8 cellular contexts compared by ENCODE assay signal in the genomic region with DNA sequence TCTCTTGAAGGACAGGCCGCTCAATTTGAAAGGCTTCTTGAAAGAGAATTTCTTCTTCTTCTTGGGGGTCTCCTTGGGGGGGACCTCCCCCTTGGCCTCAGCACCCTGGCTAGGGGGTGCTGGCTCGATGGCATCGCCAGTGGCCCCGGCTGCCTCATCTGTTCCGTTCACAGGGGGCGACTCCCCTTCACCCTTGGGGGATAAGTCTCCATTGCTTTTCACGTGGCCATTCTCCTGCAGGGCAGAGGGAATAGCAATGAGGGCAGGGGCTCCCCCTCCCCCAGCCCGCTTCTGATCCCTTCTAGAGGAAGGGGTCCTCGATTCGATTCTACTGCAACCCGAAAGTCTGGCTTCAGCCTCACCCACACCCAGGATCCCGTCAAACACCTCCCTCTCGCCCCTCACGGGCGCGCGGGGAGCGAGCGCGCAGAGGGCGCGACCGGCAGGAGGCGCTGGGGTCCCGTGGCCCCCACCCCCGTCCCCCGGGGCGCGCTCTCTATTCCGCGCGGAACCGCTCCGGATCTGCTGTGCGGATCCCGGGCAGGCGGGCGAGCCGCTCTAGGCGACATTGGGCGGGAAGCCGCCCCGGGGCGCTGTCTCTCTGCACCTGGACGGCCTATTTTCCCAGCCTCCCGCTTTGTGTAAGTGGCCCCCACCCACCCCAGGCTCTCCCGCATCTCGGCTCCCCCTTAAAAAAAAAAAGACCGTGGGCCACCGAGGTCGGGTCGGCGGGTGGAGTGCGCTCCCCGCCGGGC. TPM values are rescaled to one million over a fixed set of nuclear protein-coding genes. Genes with fewer than 3 reads are reported as not detected.
DNase-seq lines count a peak whose midpoint lies in the region; ATAC-seq, FAIRE-seq and TF ChIP-seq lines count a peak whose summit lies in the region.

No MANE protein-coding gene starts in this region.

- no peak for FAIRE-seq in D721Med (lab: Jason Lieb, UNC)

- peak overlapping the region; percentile 100 for H3K4me3 ChIP-seq in cardiac muscle cell

- no peaks in the 10 kb centered on the region for H3K9me3 ChIP-seq in cardiac muscle cell (ENCODE audit: low read depth)

- peak overlapping the region; percentile 80 for H3K27ac ChIP-seq in cardiac muscle cell

- peaks cover 21% of the 10 kb centered on the region for H3K36me3 ChIP-seq in cardiac muscle cell

- peak; percentile 16 for ATAC-seq in HG02588 (IDR thresholded peaks at IDR 0.05; ENCODE audit: unreplicated experiment)
- ATAC-seq in HG03159 (IDR thresholded peaks at IDR 0.05; ENCODE audit: unreplicated experiment): no peak

- no peaks in the 10 kb centered on the region for H3K27me3 ChIP-seq in cardiac muscle cell

- peaks cover 7% of the 10 kb centered on the region for H3K4me1 ChIP-seq in cardiac muscle cell (ENCODE audit: low read depth)

- DNase-seq in D721Med (ENCODE audit: insufficient read length, low spot score): peak; percentile 41
- peak; percentile 50 for DNase-seq in RKO (ENCODE audit: low spot score)
- DNase-seq in activated naive CD4-positive, alpha-beta T cell (lab: John Stamatoyannopoulos, UW): peak; percentile 24 to 74 (median 40)
- peak; percentile 60 to 70 for DNase-seq in cardiac muscle cell (ENCODE audit: low read depth in 1 of 2, low spot score in 1 of 2)
- DNase-seq in posterior vena cava (ENCODE audit: low spot score): peak; percentile 87
- DNase-seq in kidney glomerular epithelial cell (lab: John Stamatoyannopoulos, UW): no peak

- TF ChIP-seq CTCF in D721Med (IDR thresholded peaks at IDR 0.05; ENCODE audit: insufficient read depth, missing control alignments): peak; percentile 60
- TF ChIP-seq CTCF in cardiac muscle cell (IDR thresholded peaks at IDR 0.05; ENCODE audit: low read depth, low read length): peak; percentile 84

- intact Hi-C loops in posterior vena cava (cut with DNase I): no loop called here

RNA-seq across cellular contexts. Expression of a gene that starts 1.0 kb away (rescaled TPM):
- total RNA-seq in cardiac muscle cell (263 and 317 TPM in 2 replicates), posterior vena cava (10 to 100 TPM; 40.9 to 43.9 TPM)
- 435 and 587 TPM in 2 replicates for polyA plus RNA-seq in cardiac muscle cell

RNA-seq across cellular contexts. Expression of a gene that starts 27.2 kb away (rescaled TPM):
- total RNA-seq in cardiac muscle cell: 8.6 and 12.0 TPM in 2 replicates
- 8.7 and 12.3 TPM in 2 replicates for polyA plus RNA-seq in cardiac muscle cell
- total RNA-seq in posterior vena cava: 1 to 10 TPM; 4.4 to 5.4 TPM

RNA-seq across cellular contexts. Expression of a gene that starts 27.3 kb away (rescaled TPM):
- total RNA-seq in cardiac muscle cell (2.3 and 8.0 TPM in 2 replicates), posterior vena cava (1 to 10 TPM; 2.6 to 3.9 TPM)
- polyA plus RNA-seq in cardiac muscle cell: 4.5 and 4.7 TPM in 2 replicates

RNA-seq across cellular contexts. Expression of a gene that starts 43.2 kb away (rescaled TPM):
- 67.6 and 76.9 TPM in 2 replicates for total RNA-seq in cardiac muscle cell
- polyA plus RNA-seq in cardiac muscle cell: 96.8 and 110 TPM in 2 replicates
- total RNA-seq in posterior vena cava: 10 to 100 TPM; 36.6 to 40.8 TPM

RNA-seq across cellular contexts. Expression of a gene that starts 59.2 kb away (rescaled TPM):
- total RNA-seq in cardiac muscle cell (78.7 and 79.5 TPM in 2 replicates), posterior vena cava (10 to 100 TPM; 37.2 to 42.5 TPM)
- 56.2 and 56.7 TPM in 2 replicates for polyA plus RNA-seq in cardiac muscle cell
